10 cellular contexts compared by ENCODE assay signal in genomic region chr3:183252108-183252782, GRCh38. TPM values are rescaled to one million over a fixed set of nuclear protein-coding genes. Genes with fewer than 3 reads are reported as not detected.
DNase-seq lines count a peak whose midpoint lies in the region; ATAC-seq, FAIRE-seq and TF ChIP-seq lines count a peak whose summit lies in the region.
"Had no signal": no experiment of that assay in that cellular context is flagged by ENCODE, and none has a peak within 500 bp of the region (broad histone marks: within the 10 kb centered on the region; RNA-seq: fewer than 3 reads in every experiment).

No MANE protein-coding gene starts in this region.

- H3K4me1 ChIP-seq in A549 (peaks cover 8% of the 10 kb centered on the region; the same call in 2 of the 3 replicates), mucosa of rectum (ENCODE audit: control insufficient read depth in 2 of 2, insufficient read depth in 2 of 2, low read length in 2 of 2) (peaks cover 5 to 8% of the 10 kb centered on the region in 2 donors)

- TF ChIP-seq POLR2A in A549 (IDR thresholded peaks at IDR 0.05; ENCODE audit: low read length) = no peak

- H3K27ac Mint-ChIP-seq in IgD-negative memory B cell = no peak overlapping the region
- H3K27ac Mint-ChIP-seq: CD4-positive, CD25-positive, alpha-beta regulatory T cell had no signal

- TF ChIP-seq EP300 in A549 (IDR thresholded peaks at IDR 0.05) = no peak

- no peak for TF ChIP-seq RAD21 in A549 (conservative IDR thresholded peaks at IDR 0.05 in 1 of 2, IDR thresholded peaks at IDR 0.05 in 1 of 2)

- CTCF ChIA-PET in A549 (lab: Yijun Ruan, JAX) = interaction anchor here (0.8 to 4.7 kb wide), 6 partner anchors 67 to 134 kb away, joined by 3 to 34 read pairs (median 4); no protein-coding TSS in a partner anchor

- H3K9me3 ChIP-seq in A549 = no peaks in the 10 kb centered on the region
- H3K9me3 ChIP-seq in mucosa of rectum (ENCODE audit: control insufficient read depth in 2 of 2, low read length in 2 of 2) = no peaks in the 10 kb centered on the region

- peak overlapping the region; percentile 36 to 84 (median 68) for H3K4me3 Mint-ChIP-seq in IgD-negative memory B cell

- peak overlapping the region in 1 of 2 experiments; percentile 79; a peak in 1 of 6 replicates for H3K27ac ChIP-seq in A549
- peak overlapping the region; percentile 80 to 81 for H3K27ac ChIP-seq in mucosa of rectum (ENCODE audit: low read depth in 2 of 2, low read length in 2 of 2)

- peak overlapping the region; percentile 94 for H3K4me2 ChIP-seq in A549

- DNase-seq in A549 (ENCODE audit: low read depth in 1 of 2, low spot score in 1 of 2) = no peak
- DNase-seq in bronchial epithelial cell (ENCODE audit: low read depth) = peak; percentile 83
- DNase-seq in NCI-H2107 (lab: John Stamatoyannopoulos, UW) = no peak
- no peak for DNase-seq in stimulated activated CD8-positive, alpha-beta memory T cell treated with anti-CD3 and anti-CD28 coated beads, Interleukin-4, amount 100 ng/mL, for 48 hours
- no peak for DNase-seq in NCI-H345 (lab: John Stamatoyannopoulos, UW)
- DNase-seq in NCI-H345 treated with DMSO at 0.1 percent for 48 hours (lab: John Stamatoyannopoulos, UW; ENCODE audit: unreplicated experiment) = no peak
- DNase-seq: hippocampal formation had no signal

- H3K4me1 Mint-ChIP-seq in IgD-negative memory B cell = peaks cover 0 to 11% (median 3%) of the 10 kb centered on the region in 3 donors

- H3K4me3 ChIP-seq in A549 (peak overlapping the region; percentile 70; the same call in 2 of the 3 replicates), bronchial epithelial cell (ENCODE audit: low read depth, low read length) (peak overlapping the region; percentile 31), mucosa of rectum (ENCODE audit: low read length in 2 of 2) (peak overlapping the region; percentile 86 to 91)

- peaks cover 29% of the 10 kb centered on the region for H3K27me3 Mint-ChIP-seq in IgD-negative memory B cell

- no peak for ATAC-seq in A549

- H3K36me3 ChIP-seq in bronchial epithelial cell (ENCODE audit: control insufficient read depth, insufficient read depth, low read length) (no peaks in the 10 kb centered on the region), mucosa of rectum (ENCODE audit: control insufficient read depth in 2 of 2, insufficient read depth in 2 of 2, low read length in 2 of 2) (no peaks in the 10 kb centered on the region)

- no peaks in the 10 kb centered on the region for H3K36me3 Mint-ChIP-seq in IgD-negative memory B cell
- H3K36me3 Mint-ChIP-seq: CD4-positive, CD25-positive, alpha-beta regulatory T cell had no signal

- H3K27me3 ChIP-seq in bronchial epithelial cell (ENCODE audit: control insufficient read depth, insufficient read depth, low read length) = no peaks in the 10 kb centered on the region
- H3K27me3 ChIP-seq in mucosa of rectum (ENCODE audit: control insufficient read depth in 2 of 2, insufficient read depth in 2 of 2, low read length in 2 of 2) = no peaks in the 10 kb centered on the region

- 95% methylated on average over 5 of the region's 5 CpGs for WGBS in A549 (ENCODE audit: missing lambda C conversion rate)

- no peaks in the 10 kb centered on the region for H3K9me3 Mint-ChIP-seq in IgD-negative memory B cell
- H3K9me3 Mint-ChIP-seq: CD4-positive, CD25-positive, alpha-beta regulatory T cell had no signal

- peak overlapping the region in 1 of 2 donors; percentile 68 for H3K9ac ChIP-seq in mucosa of rectum (ENCODE audit: low read depth in 1 of 2, low read length in 2 of 2)

- no peak for TF ChIP-seq CTCF in A549 (IDR thresholded peaks at IDR 0.05)
- no peak for TF ChIP-seq CTCF in bronchial epithelial cell (IDR thresholded peaks at IDR 0.05; ENCODE audit: insufficient read depth, low read length, severe bottlenecking)

- FAIRE-seq in A549 (lab: Jason Lieb, UNC) (no peak), bronchial epithelial cell (lab: Jason Lieb, UNC) (no peak)

- POLR2A ChIA-PET in A549 (lab: Yijun Ruan, JAX) = no interaction called here

TF ChIP-seq in A549, 52 proteins besides CTCF, POLR2A, EP300 and RAD21:
- no peak for TF ChIP-seq POLR2AphosphoS2 (conservative IDR thresholded peaks at IDR 0.05; ENCODE audit: low read length)
- no peak for TF ChIP-seq NR3C1 (IDR thresholded peaks at IDR 0.05)
- peak; percentile 53 for TF ChIP-seq MAFK (IDR thresholded peaks at IDR 0.05; ENCODE audit: partially characterized antibody)

RNA-seq across cellular contexts. Expression of gene B3GNT5, which starts 0.8 kb away (rescaled TPM):
- polyA plus RNA-seq in A549 (2011; rRNA removed) (10.9 and 11.7 TPM in 2 replicates), A549 (2017; fragmentation: RNase III; extraction: RNeasy Plus Mini Kit Qiagen cat#74134 plus additional on column Dnase treatment) (4.7 to 4.8 TPM (median 4.7 TPM) in 3 replicates), IgD-negative memory B cell (not detected)
- polyA plus RNA-seq in A549 (2012; cell fraction: cytosol; rRNA removed) = 1.9 and 2.1 TPM in 2 replicates
- 1.00 and 1.5 TPM in 2 replicates for polyA plus RNA-seq in A549 (2012; cell fraction: nucleus; rRNA removed)
- polyA minus RNA-seq in A549 (2011; rRNA and poly(A)+ RNA removed) = 9.8 and 9.9 TPM in 2 replicates
- 31.6 and 49.8 TPM in 2 replicates for total RNA-seq in bronchial epithelial cell

Comparison
In these comparisons a context has a peak if more than half of its experiments do, and no peak if none do; other contexts are left out.
1. H3K4me3 ChIP-seq: peak in every context shown above with its lines; median percentile 88 in mucosa of rectum; 70 in A549; 31 in bronchial epithelial cell.